In the genomic region with DNA sequence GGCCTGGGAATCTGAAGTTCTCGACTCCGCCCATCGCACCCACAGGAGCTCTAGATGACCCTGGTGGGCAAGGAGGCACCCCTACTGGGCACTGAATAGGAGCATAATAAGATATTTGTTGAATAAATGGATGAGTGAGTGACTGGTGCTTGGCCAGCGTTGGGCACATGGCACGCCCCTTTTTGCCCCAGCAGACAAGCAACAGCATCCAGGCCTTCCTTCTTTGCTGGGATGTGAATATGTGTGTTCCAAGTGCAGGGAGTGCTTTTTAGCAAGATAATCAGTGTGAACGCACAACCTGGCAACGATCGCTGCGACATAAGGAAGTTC, we compare ENCODE assay signal across 9 cellular contexts. TPM values are rescaled to one million over a fixed set of nuclear protein-coding genes. Genes with fewer than 3 reads are reported as not detected.
DNase-seq lines count a peak whose midpoint lies in the region; ATAC-seq and TF ChIP-seq lines count a peak whose summit lies in the region.
"Had no signal": no experiment of that assay in that cellular context is flagged by ENCODE, and none has a peak within 500 bp of the region (broad histone marks: within the 10 kb centered on the region; RNA-seq: fewer than 3 reads in every experiment).

No MANE protein-coding gene starts in this region.

- peaks cover 11% of the 10 kb centered on the region for H3K36me3 Mint-ChIP-seq in activated CD8-positive, alpha-beta memory T cell treated with anti-CD3 and anti-CD28 coated beads, Interleukin-2, amount 10 ng/mL, durations not matched to agents 7 days and 5 days

- H3K4me1 Mint-ChIP-seq in activated CD8-positive, alpha-beta memory T cell treated with anti-CD3 and anti-CD28 coated beads, Interleukin-2, amount 10 ng/mL, durations not matched to agents 7 days and 5 days: peaks cover 35% of the 10 kb centered on the region

- H3K4me3 Mint-ChIP-seq in activated CD8-positive, alpha-beta memory T cell treated with anti-CD3 and anti-CD28 coated beads, Interleukin-2, amount 10 ng/mL, durations not matched to agents 7 days and 5 days: peak overlapping the region; percentile 90

- CTCF ChIA-PET in activated CD8-positive, alpha-beta memory T cell treated with anti-CD3 and anti-CD28 coated beads, Interleukin-2, amount 10 ng/mL, durations not matched to agents 7 days and 5 days (lab: Charles Lee): interaction anchor here (0.6 to 4.0 kb wide), 17 partner anchors 12 to 339 kb away, joined by 3 to 48 read pairs (median 3); partner anchors contain the start of genes AGBL2, DDB2, KBTBD4 and NDUFS3

- peaks cover 0 to 5% (median 0%) of the 10 kb centered on the region in 9 donors for H3K36me3 ChIP-seq in heart right ventricle

- DNase-seq in activated CD8-positive, alpha-beta memory T cell treated with anti-CD3 and anti-CD28 coated beads, Interleukin-2, amount 10 ng/mL, durations not matched to agents 7 days and 5 days: no peak
- no peak for DNase-seq in activated CD8-positive, alpha-beta memory T cell treated with anti-CD3 and anti-CD28 coated beads for 24 hours
- no peak for DNase-seq in heart right ventricle
- DNase-seq in NCI-H2107 (lab: John Stamatoyannopoulos, UW): no peak
- no peak for DNase-seq in islet precursor cell

- no peaks in the 10 kb centered on the region for H3K9me3 ChIP-seq in heart right ventricle

- peak; percentile 31 for ATAC-seq in activated CD8-positive, alpha-beta memory T cell treated with anti-CD3 and anti-CD28 coated beads, Interleukin-2, amount 10 ng/mL, durations not matched to agents 7 days and 5 days
- ATAC-seq in HG03060 (IDR thresholded peaks at IDR 0.05; ENCODE audit: low read depth, unreplicated experiment) (peak; percentile 23), heart right ventricle (peak in 1 of 8 donors; percentile 31)

- H3K27ac ChIP-seq in heart right ventricle (peak overlapping the region; percentile 82 to 97 (median 94)), skin epidermis (peak overlapping the region in 18 of 21 experiments; percentile 62 to 98 (median 95))

- no peaks in the 10 kb centered on the region for H3K27me3 Mint-ChIP-seq in activated CD8-positive, alpha-beta memory T cell treated with anti-CD3 and anti-CD28 coated beads, Interleukin-2, amount 10 ng/mL, durations not matched to agents 7 days and 5 days

- TF ChIP-seq CTCF in WI38 (IDR thresholded peaks at IDR 0.05; ENCODE audit: low read depth, low read length) (no peak), heart right ventricle (IDR thresholded peaks at IDR 0.05) (peak in 5 of 9 donors; percentile 3 to 29 (median 13))

- intact Hi-C loops in heart right ventricle (cut with DNase I): loop anchor here in 5 of 10 donors (5.0 to 10.0 kb wide), 3 partner anchors 36 to 86 kb away; no protein-coding TSS in a partner anchor

- peak overlapping the region; percentile 96 for H3K4me3 ChIP-seq in WI38 (ENCODE audit: low read depth, low read length)
- H3K4me3 ChIP-seq in heart right ventricle: peak overlapping the region; percentile 15 to 99 (median 94)
- H3K4me3 ChIP-seq in skin epidermis: peak overlapping the region; percentile 92 to 100 (median 96)

- H3K27ac Mint-ChIP-seq in activated CD8-positive, alpha-beta memory T cell treated with anti-CD3 and anti-CD28 coated beads, Interleukin-2, amount 10 ng/mL, durations not matched to agents 7 days and 5 days: peak overlapping the region; percentile 29

- no peaks in the 10 kb centered on the region for H3K9me3 Mint-ChIP-seq in activated CD8-positive, alpha-beta memory T cell treated with anti-CD3 and anti-CD28 coated beads, Interleukin-2, amount 10 ng/mL, durations not matched to agents 7 days and 5 days (ENCODE audit: low read depth)

- H3K27me3 ChIP-seq in heart right ventricle: no peaks in the 10 kb centered on the region

- WGBS in heart right ventricle, 2 donors: 12% methylated on average over 9 of the region's 9 CpGs

- peaks cover 4 to 44% (median 37%) of the 10 kb centered on the region in 9 donors for H3K4me1 ChIP-seq in heart right ventricle

RNA-seq across cellular contexts. Expression of gene CELF1, which starts 0.5 kb away (rescaled TPM):
- total RNA-seq in activated CD8-positive, alpha-beta memory T cell treated with anti-CD3 and anti-CD28 coated beads, Interleukin-2, amount 10 ng/mL, durations not matched to agents 7 days and 5 days: 100 to 1,000 TPM; 108 to 118 TPM
- total RNA-seq in heart right ventricle: 10 to 100 TPM; 68.3 to 97.0 (median 87.7) TPM
- polyA plus RNA-seq in heart right ventricle: 10 to 100 TPM; 24.4 to 35.8 TPM

RNA-seq across cellular contexts. Expression of gene PTPMT1, which starts 12.0 kb away (rescaled TPM):
- total RNA-seq in activated CD8-positive, alpha-beta memory T cell treated with anti-CD3 and anti-CD28 coated beads, Interleukin-2, amount 10 ng/mL, durations not matched to agents 7 days and 5 days: 10 to 100 TPM; 48.4 to 50.2 TPM
- 10 to 100 TPM; 16.9 to 24.6 (median 21.3) TPM for total RNA-seq in heart right ventricle
- 10 to 100 TPM; 36.4 to 66.9 TPM for polyA plus RNA-seq in heart right ventricle

RNA-seq across cellular contexts. Expression of gene KBTBD4, which starts 25.4 kb away (rescaled TPM):
- total RNA-seq in activated CD8-positive, alpha-beta memory T cell treated with anti-CD3 and anti-CD28 coated beads, Interleukin-2, amount 10 ng/mL, durations not matched to agents 7 days and 5 days: 10 to 100 TPM; 17.7 to 19.0 TPM
- total RNA-seq in heart right ventricle: 10 to 100 TPM; 13.6 to 21.0 (median 16.2) TPM
- 1 to 10 TPM; 3.1 to 9.2 TPM for polyA plus RNA-seq in heart right ventricle

RNA-seq across cellular contexts. Expression of gene NDUFS3, which starts 25.5 kb away (rescaled TPM):
- 100 to 1,000 TPM; 110 to 127 TPM for total RNA-seq in activated CD8-positive, alpha-beta memory T cell treated with anti-CD3 and anti-CD28 coated beads, Interleukin-2, amount 10 ng/mL, durations not matched to agents 7 days and 5 days
- total RNA-seq in heart right ventricle: 100 to 1,000 TPM; 171 to 359 (median 287) TPM
- 100 to 1,000 TPM; 291 to 570 TPM for polyA plus RNA-seq in heart right ventricle

RNA-seq across cellular contexts. Expression of gene FAM180B, which starts 33.1 kb away (rescaled TPM):
- total RNA-seq in activated CD8-positive, alpha-beta memory T cell treated with anti-CD3 and anti-CD28 coated beads, Interleukin-2, amount 10 ng/mL, durations not matched to agents 7 days and 5 days: under 1 TPM in 1 of 2 experiments, not detected in 1; 0.21 TPM
- total RNA-seq in heart right ventricle: 1 to 10 TPM in 1 of 10 donors, under 1 TPM in 4, not detected in 5; 0.19 to 1.0 (median 0.24) TPM
- polyA plus RNA-seq in heart right ventricle: under 1 TPM in 1 of 2 donors, not detected in 1; 0.07 TPM
- total RNA-seq: glomerular endothelial cell had no signal
